In the genomic region with DNA sequence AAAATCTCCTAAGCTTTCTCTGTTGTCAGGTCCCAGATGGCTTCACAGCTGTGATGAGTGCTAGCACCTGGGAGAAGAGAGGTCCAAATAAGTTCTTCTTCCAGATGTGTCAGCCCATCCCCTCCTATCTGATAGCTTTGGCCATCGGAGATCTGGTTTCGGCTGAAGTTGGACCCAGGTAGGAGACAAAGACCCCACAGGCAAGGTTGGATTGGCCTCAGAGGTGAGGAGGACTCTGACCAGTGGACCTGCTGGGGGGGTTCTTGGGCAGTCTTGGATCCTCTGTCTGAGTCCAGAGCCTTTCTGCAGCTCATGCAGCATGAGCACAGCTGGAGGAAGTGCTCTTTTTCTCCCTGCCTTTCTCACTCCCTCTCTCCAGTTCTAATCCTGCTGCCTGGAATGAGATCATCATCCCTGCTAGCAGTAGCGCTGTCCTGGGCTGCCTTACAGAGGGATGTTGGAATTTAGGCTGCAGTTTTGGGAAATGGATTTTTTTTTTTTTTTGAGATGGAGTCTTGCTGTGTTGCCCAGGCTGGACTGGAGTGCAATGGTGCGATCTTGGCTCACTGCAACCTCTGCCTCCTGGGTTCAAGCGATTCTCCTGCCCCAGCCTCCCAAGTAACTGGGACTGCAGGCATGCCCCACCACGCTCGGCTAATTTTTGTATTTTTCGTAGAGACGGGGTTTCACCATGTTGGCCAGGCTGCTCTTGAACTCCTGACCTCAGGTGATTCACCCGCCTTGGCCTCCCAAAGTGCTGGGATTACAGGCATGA, we compare ENCODE assay signal across 22 cellular contexts. TPM values are rescaled to one million over a fixed set of nuclear protein-coding genes. Genes with fewer than 3 reads are reported as not detected.
DNase-seq lines count a peak whose midpoint lies in the region; ATAC-seq, FAIRE-seq and TF ChIP-seq lines count a peak whose summit lies in the region.
"Had no signal": no experiment of that assay in that cellular context is flagged by ENCODE, and none has a peak within 500 bp of the region (broad histone marks: within the 10 kb centered on the region; RNA-seq: fewer than 3 reads in every experiment).

No MANE protein-coding gene starts in this region.

- H2BK15ac ChIP-seq in IMR-90 (ENCODE audit: low read depth, low read length): no peak overlapping the region

- 100% methylated on average over 2 of the region's 10 CpGs; no CpG with 5 or more reads in 1 of the 2 experiments for WGBS in IMR-90 (ENCODE audit: extremely low coverage in 2 of 2, insufficient read length in 1 of 2), 2 experiments
- 92% methylated on average over 10 of the region's 10 CpGs for WGBS in K562 (ENCODE audit: insufficient coverage, low coverage, missing lambda C conversion rate)
- 91 to 95% (median 93%) methylated on average over 10 of the region's 10 CpGs for WGBS in spleen, 5 donors

- dilution Hi-C loops in IMR-90 (cut with HindIII; ENCODE audit: low sequenced_read_pairs, unreplicated experiment): no loop called here

- H3K79me1 ChIP-seq in IMR-90 (ENCODE audit: low read depth in 1 of 2, low read length in 2 of 2): peaks cover 19 to 44% of the 10 kb centered on the region in 2 experiments

- no peak overlapping the region for H2BK5ac ChIP-seq in IMR-90 (ENCODE audit: low read depth, low read length, poor library complexity, severe bottlenecking)

- no peak overlapping the region for H3K9ac ChIP-seq in IMR-90 (ENCODE audit: low read depth, low read length)
- peak overlapping the region in 1 of 2 experiments; percentile 43; a peak in 1 of 4 replicates for H3K9ac ChIP-seq in K562 (ENCODE audit: insufficient read depth in 1 of 2, low read depth in 2 of 2, low read length in 2 of 2)

- H3K4me3 Mint-ChIP-seq in activated CD8-positive, alpha-beta memory T cell treated with anti-CD3 and anti-CD28 coated beads, Interleukin-2, amount 10 ng/mL, durations not matched to agents 7 days and 5 days: no peak overlapping the region
- H3K4me3 Mint-ChIP-seq: CD4-positive, alpha-beta memory T cell had no signal

- H3K9me3 ChIP-seq in IMR-90 (ENCODE audit: control insufficient read depth, insufficient read depth, low read length) (no peaks in the 10 kb centered on the region), K562 (replicated peaks; ENCODE audit: control insufficient read depth, insufficient read depth, low read depth, low read length) (no peaks in the 10 kb centered on the region), spleen (no peaks in the 10 kb centered on the region)
- H3K9me3 ChIP-seq: Caco-2, MG63, SJSA1 had no signal

- FAIRE-seq in K562 (lab: Jason Lieb, UNC): no peak
- no peak for FAIRE-seq in GM12892 (lab: Jason Lieb, UNC)
- FAIRE-seq: H54 had no signal

- H3K27me3 Mint-ChIP-seq in activated CD8-positive, alpha-beta memory T cell treated with anti-CD3 and anti-CD28 coated beads, Interleukin-2, amount 10 ng/mL, durations not matched to agents 7 days and 5 days: no peaks in the 10 kb centered on the region
- H3K27me3 Mint-ChIP-seq: CD4-positive, alpha-beta memory T cell had no signal

- BruUV-seq in IMR-90 (replicated peaks; lab: Mats Ljungman, UMichigan) (no TSS peak), K562 (replicated peaks; lab: Mats Ljungman, UMichigan) (no TSS peak)

- no peak overlapping the region for H3K56ac ChIP-seq in IMR-90 (ENCODE audit: extremely low read depth, insufficient read depth, low read length)

- no peaks in the 10 kb centered on the region for H3K4me1 ChIP-seq in IMR-90 (ENCODE audit: control insufficient read depth, insufficient read depth, low read length)
- no peaks in the 10 kb centered on the region; a peak in 1 of 5 replicates for H3K4me1 ChIP-seq in K562 (replicated peaks in 1 of 2; ENCODE audit: control insufficient read depth in 2 of 2, insufficient read depth in 2 of 2, low read length in 2 of 2)
- H3K4me1 ChIP-seq in spleen: peaks cover 0 to 24% (median 10%) of the 10 kb centered on the region in 6 donors
- H3K4me1 ChIP-seq: SJSA1 had no signal

- peaks cover 24% of the 10 kb centered on the region for H3K79me2 ChIP-seq in K562 (ENCODE audit: control insufficient read depth, insufficient read depth, low read length)

- POLR2A ChIA-PET in IMR-90 (lab: Charles Lee; ENCODE audit: unreplicated experiment): no interaction called here
- POLR2A ChIA-PET in K562 (lab: Yijun Ruan, JAX): interaction anchor here (0.8 to 2.8 kb wide), 6 partner anchors 10 to 135 kb away, joined by 3 to 21 read pairs (median 4); no protein-coding TSS in a partner anchor

- no peak overlapping the region for H3K27ac ChIP-seq in IMR-90 (ENCODE audit: insufficient read depth, low read length)
- no peak overlapping the region for H3K27ac ChIP-seq in K562 (ENCODE audit: extremely low read depth, low read depth, low read length)
- peak overlapping the region in 3 of 8 donors; percentile 25 to 43 (median 39) for H3K27ac ChIP-seq in spleen
- H3K27ac ChIP-seq: SJSA1 had no signal

- TF ChIP-seq RAD21 in IMR-90 (IDR thresholded peaks at IDR 0.05; ENCODE audit: low read length): no peak
- TF ChIP-seq RAD21 in K562 (CRISPR knock-in tag; conservative IDR thresholded peaks at IDR 0.05 in 1 of 2, IDR thresholded peaks at IDR 0.05 in 1 of 2): no peak

- no peak overlapping the region for H3K27ac Mint-ChIP-seq in activated CD8-positive, alpha-beta memory T cell treated with anti-CD3 and anti-CD28 coated beads, Interleukin-2, amount 10 ng/mL, durations not matched to agents 7 days and 5 days
- H3K27ac Mint-ChIP-seq: CD4-positive, alpha-beta memory T cell had no signal

- H2BK120ac ChIP-seq in IMR-90 (ENCODE audit: low read depth, low read length): no peak overlapping the region

- H3K9me3 Mint-ChIP-seq in activated CD8-positive, alpha-beta memory T cell treated with anti-CD3 and anti-CD28 coated beads, Interleukin-2, amount 10 ng/mL, durations not matched to agents 7 days and 5 days (ENCODE audit: low read depth): no peaks in the 10 kb centered on the region

- TF ChIP-seq CTCF in IMR-90 (conservative IDR thresholded peaks at IDR 0.05; ENCODE audit: low read depth, low read length) (no peak), K562 (IDR thresholded peaks at IDR 0.05 in 2 of 3, conservative IDR thresholded peaks at IDR 0.05 in 1 of 3; ENCODE audit: insufficient read depth in 2 of 3, low read depth in 1 of 3, low read length in 3 of 3) (no peak), spleen (IDR thresholded peaks at IDR 0.05 in 8 of 11, conservative IDR thresholded peaks at IDR 0.05 in 3 of 11) (no peak)

- H3K4me2 ChIP-seq in IMR-90 (ENCODE audit: low read depth, low read length) (no peak overlapping the region), K562 (ENCODE audit: insufficient read depth, low read length) (no peak overlapping the region)

- no peak overlapping the region for H2AFZ ChIP-seq in IMR-90 (replicated peaks; ENCODE audit: low read length, poor library complexity)
- no peak overlapping the region for H2AFZ ChIP-seq in K562 (ENCODE audit: low read depth, low read length)

- no peak overlapping the region for H3K18ac ChIP-seq in IMR-90 (ENCODE audit: low read depth, low read length)

- intact Hi-C loops in IMR-90 (cut with micrococcal nuclease) (no loop called here), K562 (cut with micrococcal nuclease) (no loop called here), spleen (cut with DNase I; ENCODE audit: low total_unique reads) (no loop called here)

- no peak for DNase-seq in IMR-90
- DNase-seq in K562 (ENCODE audit: extremely low read depth in 1 of 4, low spot score in 3 of 4): peak in 1 of 4 experiments; percentile 7
- DNase-seq in spleen: peak; percentile 16
- DNase-seq in GM12892 (ENCODE audit: insufficient read length): no peak
- DNase-seq in activated CD8-positive, alpha-beta memory T cell treated with anti-CD3 and anti-CD28 coated beads, Interleukin-2, amount 10 ng/mL, durations not matched to agents 7 days and 5 days: no peak
- DNase-seq in NCI-H526 (lab: John Stamatoyannopoulos, UW): no peak
- DNase-seq: CD4-positive, alpha-beta memory T cell; DMS 273 treated with DMSO at 0.1 percent for 48 hours; DMS79 treated with DMSO at 0.1 percent for 48 hours; Kasumi-1; MG63; NCI-H1092; NCI-H1436; NCI-H2029; NCI-H226; NCI-H524; NCI-H82 had no signal

- TF ChIP-seq POLR2A in IMR-90 (IDR thresholded peaks at IDR 0.05; ENCODE audit: low read depth, low read length): no peak
- no peak for TF ChIP-seq POLR2A in K562 (conservative IDR thresholded peaks at IDR 0.05)
- TF ChIP-seq POLR2A in spleen (IDR thresholded peaks at IDR 0.05): no peak
- no peak for TF ChIP-seq POLR2A in GM12892 (IDR thresholded peaks at IDR 0.05; ENCODE audit: low read depth, low read length)

- TF ChIP-seq EP300 in K562 (IDR thresholded peaks at IDR 0.05; ENCODE audit: low read length): no peak

- H3K4ac ChIP-seq in IMR-90 (ENCODE audit: low read depth, low read length): no peak overlapping the region

- H3K36me3 ChIP-seq in IMR-90 (ENCODE audit: control insufficient read depth, insufficient read depth, low read length) (peaks cover 40% of the 10 kb centered on the region), K562 (ENCODE audit: control insufficient read depth, insufficient read depth, low read length) (peaks cover 77% of the 10 kb centered on the region), spleen (peaks cover 0 to 69% (median 49%) of the 10 kb centered on the region in 6 donors)

- H3K27me3 ChIP-seq in IMR-90 (ENCODE audit: control insufficient read depth, insufficient read depth, low read length): no peaks in the 10 kb centered on the region
- H3K27me3 ChIP-seq in K562 (ENCODE audit: control insufficient read depth in 2 of 2, insufficient read depth in 2 of 2, low read length in 2 of 2): no peaks in the 10 kb centered on the region
- no peaks in the 10 kb centered on the region for H3K27me3 ChIP-seq in spleen (replicated peaks in 1 of 7)
- H3K27me3 ChIP-seq: MG63, SJSA1 had no signal

- peaks cover under 1% of the 10 kb centered on the region for H3K4me1 Mint-ChIP-seq in activated CD8-positive, alpha-beta memory T cell treated with anti-CD3 and anti-CD28 coated beads, Interleukin-2, amount 10 ng/mL, durations not matched to agents 7 days and 5 days

- peaks cover 18% of the 10 kb centered on the region for H3K36me3 Mint-ChIP-seq in activated CD8-positive, alpha-beta memory T cell treated with anti-CD3 and anti-CD28 coated beads, Interleukin-2, amount 10 ng/mL, durations not matched to agents 7 days and 5 days

- no peak overlapping the region for H2AK5ac ChIP-seq in IMR-90 (ENCODE audit: low read depth, low read length)

- no peak overlapping the region for H3K14ac ChIP-seq in IMR-90 (replicated peaks; ENCODE audit: low read depth, low read length)

- ATAC-seq in IMR-90 (ENCODE audit: low read depth): 0 out of 2 replicates have a peak, but pooled peaks have one; percentile 24
- ATAC-seq in K562: no peak
- peak; percentile 7 for ATAC-seq in esophagus mucosa
- no peak for ATAC-seq in activated CD8-positive, alpha-beta memory T cell treated with anti-CD3 and anti-CD28 coated beads, Interleukin-2, amount 10 ng/mL, durations not matched to agents 7 days and 5 days
- ATAC-seq: Panc1 had no signal

- no peak overlapping the region for H4K91ac ChIP-seq in IMR-90 (ENCODE audit: insufficient read depth, low read depth, low read length)

- no peak overlapping the region for H2BK20ac ChIP-seq in IMR-90 (ENCODE audit: low read depth, low read length)

- H4K20me1 ChIP-seq in IMR-90 (ENCODE audit: insufficient read depth, low read length) (no peaks in the 10 kb centered on the region; the same call in 1 of the 2 replicates), K562 (replicated peaks; ENCODE audit: control insufficient read depth, insufficient read depth, low read length) (peaks cover 11% of the 10 kb centered on the region)

- H2AK9ac ChIP-seq in IMR-90 (replicated peaks; ENCODE audit: low read depth, low read length, poor library complexity): no peak overlapping the region

- H3K23ac ChIP-seq in IMR-90 (ENCODE audit: low read depth, low read length): no peak overlapping the region

- H3K9me1 ChIP-seq in IMR-90 (ENCODE audit: insufficient read depth, low read length) (peaks cover 9% of the 10 kb centered on the region; the same call in 1 of the 2 replicates), K562 (ENCODE audit: control insufficient read depth, insufficient read depth, low read length) (no peaks in the 10 kb centered on the region)

- H3K4me3 ChIP-seq in IMR-90 (ENCODE audit: insufficient read depth, low read depth, low read length) (no peak overlapping the region), K562 (no peak overlapping the region), spleen (no peak overlapping the region)
- H3K4me3 ChIP-seq: MG63, SJSA1 had no signal

- H4K8ac ChIP-seq in IMR-90 (ENCODE audit: low read depth in 2 of 2, low read length in 2 of 2): no peak overlapping the region

- CTCF ChIA-PET in IMR-90 (lab: Yijun Ruan, JAX): no interaction called here
- CTCF ChIA-PET in K562 (lab: Yijun Ruan, JAX; ENCODE audit: low intra/inter-chr PET ratio): no interaction called here
- CTCF ChIA-PET in activated CD8-positive, alpha-beta memory T cell treated with anti-CD3 and anti-CD28 coated beads, Interleukin-2, amount 10 ng/mL, durations not matched to agents 7 days and 5 days (lab: Charles Lee): interaction anchor here (9.1 kb wide), 1 partner anchor 9 kb away, joined by 48 read pairs; no protein-coding TSS in a partner anchor

- no peak overlapping the region for H4K5ac ChIP-seq in IMR-90 (ENCODE audit: low read depth, low read length)

- in situ Hi-C loops in IMR-90 (cut with MboI; ENCODE audit: low sequenced_read_pairs) (no loop called here), K562 (cut with MboI) (no loop called here)

RNA-seq across cellular contexts. Expression of a gene that starts 7.1 kb away (rescaled TPM):
- total RNA-seq in IMR-90 (2012; rRNA removed) (39.7 and 49.8 TPM in 2 replicates), K562 (2014; rRNA removed) (64.4 and 76.9 TPM in 2 replicates), K562 (2014; rRNA removed; fragmentation: Illumina TruSeq; extraction: Trizol) (51.4 and 56.3 TPM in 2 replicates), K562 (2015; rRNA removed; fragmentation: Illumina TruSeq; extraction: Trizol) (61.6 and 63.4 TPM in 2 replicates), K562 (2021) (85.1 and 85.9 TPM in 2 replicates), esophagus mucosa (89.6 TPM), spleen (10 to 100 TPM; 44.6 to 69.0 (median 62.6) TPM)
- polyA plus RNA-seq in IMR-90 (2012; rRNA removed) (57.3 and 75.4 TPM in 2 replicates), K562 (2011; rRNA removed) (47.7 and 102 TPM in 2 replicates), K562 (2014; fragmentation: Illumina TruSeq; extraction: Trizol) (119 and 131 TPM in 2 replicates), K562 (2014; fragmentation: Nextera tagmentation; extraction: Ambion mirVana) (10 to 100 TPM; 27.5 to 35.1 TPM), K562 (2014; rRNA removed) (63.5 and 70.8 TPM in 2 replicates), spleen (10 to 100 TPM; 24.8 to 46.2 (median 42.0) TPM)
- 51.9 and 58.2 TPM in 2 replicates for polyA plus RNA-seq in IMR-90 (2012; cell fraction: cytosol; rRNA removed)
- 61.4 and 80.2 TPM in 2 replicates for polyA plus RNA-seq in IMR-90 (2012; cell fraction: nucleus; rRNA removed; ENCODE audit: low replicate concordance)
- total RNA-seq in K562 (2011; cell fraction: chromatin; rRNA removed; ENCODE audit: low replicate concordance): 80.9 and 81.4 TPM in 2 replicates
- total RNA-seq in K562 (2011; cell fraction: nucleolus; rRNA removed): 51.8 and 56.9 TPM in 2 replicates
- total RNA-seq in K562 (2011; cell fraction: nucleoplasm; rRNA removed): 46.3 and 49.2 TPM in 2 replicates
- polyA plus RNA-seq in K562 (2011; cell fraction: cytosol; rRNA removed): 51.2 and 51.7 TPM in 2 replicates
- polyA plus RNA-seq in K562 (2011; cell fraction: nucleus; rRNA removed): 83.3 and 107 TPM in 2 replicates
- 97.9 and 111 TPM in 2 replicates for polyA plus RNA-seq in K562 (2012)
- 40.3 and 59.5 TPM in 2 replicates for polyA minus RNA-seq in K562 (2011; rRNA and poly(A)+ RNA removed)
- polyA minus RNA-seq in K562 (2011; cell fraction: cytosol; rRNA and poly(A)+ RNA removed): 46.6 and 57.6 TPM in 2 replicates
- polyA minus RNA-seq in K562 (2011; cell fraction: nucleus; rRNA and poly(A)+ RNA removed): 16.6 and 28.9 TPM in 2 replicates
- polyA plus RNA-seq in GM12892 (2012; ENCODE audit: missing spikeins): 41.6 TPM
- 10 to 100 TPM; 38.3 to 40.4 TPM for total RNA-seq in activated CD8-positive, alpha-beta memory T cell treated with anti-CD3 and anti-CD28 coated beads, Interleukin-2, amount 10 ng/mL, durations not matched to agents 7 days and 5 days

RNA-seq across cellular contexts. Expression of a gene that starts 20.8 kb away (rescaled TPM):
- under 0.01 TPM in 1 of 2 replicates, not detected in the other for total RNA-seq in IMR-90 (2012; rRNA removed)
- 0.19 and 0.38 TPM in 2 replicates for polyA plus RNA-seq in IMR-90 (2012; rRNA removed)
- 0.02 and 0.11 TPM in 2 replicates for polyA plus RNA-seq in IMR-90 (2012; cell fraction: cytosol; rRNA removed)
- polyA plus RNA-seq in IMR-90 (2012; cell fraction: nucleus; rRNA removed; ENCODE audit: low replicate concordance): 1.3 and 7.4 TPM in 2 replicates
- total RNA-seq in K562 (2011; cell fraction: chromatin; rRNA removed; ENCODE audit: low replicate concordance): 1.2 and 3.1 TPM in 2 replicates
- total RNA-seq in K562 (2011; cell fraction: nucleolus; rRNA removed): 1.8 and 2.3 TPM in 2 replicates
- total RNA-seq in K562 (2011; cell fraction: nucleoplasm; rRNA removed): 0.73 and 1.3 TPM in 2 replicates
- 0.16 TPM in 1 of 2 replicates, not detected in the other for total RNA-seq in K562 (2014; rRNA removed)
- total RNA-seq in K562 (2014; rRNA removed; fragmentation: Illumina TruSeq; extraction: Trizol): 0.07 TPM in 1 of 2 replicates, not detected in the other
- 0.07 and 0.15 TPM in 2 replicates for total RNA-seq in K562 (2015; rRNA removed; fragmentation: Illumina TruSeq; extraction: Trizol)
- 0.63 and 1.2 TPM in 2 replicates for total RNA-seq in K562 (2021)
- polyA plus RNA-seq in K562 (2011; rRNA removed): 0.47 and 0.87 TPM in 2 replicates
- polyA plus RNA-seq in K562 (2011; cell fraction: cytosol; rRNA removed): 0.94 and 1.2 TPM in 2 replicates
- polyA plus RNA-seq in K562 (2011; cell fraction: nucleus; rRNA removed): 1.6 and 2.7 TPM in 2 replicates
- polyA plus RNA-seq in K562 (2012): 0.35 and 1.9 TPM in 2 replicates
- 0.15 TPM in 1 of 2 replicates, not detected in the other for polyA plus RNA-seq in K562 (2014; fragmentation: Illumina TruSeq; extraction: Trizol)
- not detected for polyA plus RNA-seq in K562 (2014; fragmentation: Nextera tagmentation; extraction: Ambion mirVana)
- polyA plus RNA-seq in K562 (2014; rRNA removed): 0.03 TPM in 1 of 2 replicates, not detected in the other
- 0.21 and 0.54 TPM in 2 replicates for polyA minus RNA-seq in K562 (2011; rRNA and poly(A)+ RNA removed)
- polyA minus RNA-seq in K562 (2011; cell fraction: cytosol; rRNA and poly(A)+ RNA removed): 0.67 TPM in 1 of 2 replicates, not detected in the other
- 0.94 and 1.00 TPM in 2 replicates for polyA minus RNA-seq in K562 (2011; cell fraction: nucleus; rRNA and poly(A)+ RNA removed)
- total RNA-seq in esophagus mucosa: 391 TPM
- 1 to 10 TPM in 4 of 7 donors, under 1 TPM in 3; 0.43 to 2.9 (median 1.2) TPM for total RNA-seq in spleen
- 1 to 10 TPM in 1 of 3 donors, under 1 TPM in 2; 0.24 to 3.4 (median 0.96) TPM for polyA plus RNA-seq in spleen
- 0.47 TPM for polyA plus RNA-seq in GM12892 (2012; ENCODE audit: missing spikeins)
- total RNA-seq in activated CD8-positive, alpha-beta memory T cell treated with anti-CD3 and anti-CD28 coated beads, Interleukin-2, amount 10 ng/mL, durations not matched to agents 7 days and 5 days: under 1 TPM; 0.16 to 0.79 TPM

RNA-seq across cellular contexts. Expression of a gene that starts 34.2 kb away (rescaled TPM):
- total RNA-seq in IMR-90 (2012; rRNA removed) (87.3 and 114 TPM in 2 replicates), K562 (2014; rRNA removed) (116 and 131 TPM in 2 replicates), K562 (2014; rRNA removed; fragmentation: Illumina TruSeq; extraction: Trizol) (226 and 256 TPM in 2 replicates), K562 (2015; rRNA removed; fragmentation: Illumina TruSeq; extraction: Trizol) (158 and 173 TPM in 2 replicates), K562 (2021) (179 and 180 TPM in 2 replicates), esophagus mucosa (36.3 TPM), spleen (10 to 100 TPM; 20.8 to 31.7 (median 28.1) TPM)
- polyA plus RNA-seq in IMR-90 (2012; rRNA removed) (66.4 and 80.4 TPM in 2 replicates), K562 (2011; rRNA removed) (197 and 262 TPM in 2 replicates), K562 (2014; fragmentation: Illumina TruSeq; extraction: Trizol) (146 and 154 TPM in 2 replicates), K562 (2014; fragmentation: Nextera tagmentation; extraction: Ambion mirVana) (100 to 1,000 TPM; 676 to 744 TPM), K562 (2014; rRNA removed) (155 and 178 TPM in 2 replicates), spleen (10 to 100 TPM; 30.1 to 38.3 (median 30.6) TPM)
- 12.3 and 24.1 TPM in 2 replicates for polyA plus RNA-seq in IMR-90 (2012; cell fraction: cytosol; rRNA removed)
- 11.6 and 52.0 TPM in 2 replicates for polyA plus RNA-seq in IMR-90 (2012; cell fraction: nucleus; rRNA removed; ENCODE audit: low replicate concordance)
- total RNA-seq in K562 (2011; cell fraction: chromatin; rRNA removed; ENCODE audit: low replicate concordance): 89.8 and 171 TPM in 2 replicates
- 62.5 and 62.7 TPM in 2 replicates for total RNA-seq in K562 (2011; cell fraction: nucleolus; rRNA removed)
- 108 and 147 TPM in 2 replicates for total RNA-seq in K562 (2011; cell fraction: nucleoplasm; rRNA removed)
- polyA plus RNA-seq in K562 (2011; cell fraction: cytosol; rRNA removed): 61.6 and 97.5 TPM in 2 replicates
- 58.4 and 74.7 TPM in 2 replicates for polyA plus RNA-seq in K562 (2011; cell fraction: nucleus; rRNA removed)
- polyA plus RNA-seq in K562 (2012): 85.8 and 148 TPM in 2 replicates
- polyA minus RNA-seq in K562 (2011; rRNA and poly(A)+ RNA removed): 94.8 and 116 TPM in 2 replicates
- polyA minus RNA-seq in K562 (2011; cell fraction: cytosol; rRNA and poly(A)+ RNA removed): 31.9 and 42.0 TPM in 2 replicates
- 29.8 and 43.9 TPM in 2 replicates for polyA minus RNA-seq in K562 (2011; cell fraction: nucleus; rRNA and poly(A)+ RNA removed)
- 77.1 TPM for polyA plus RNA-seq in GM12892 (2012; ENCODE audit: missing spikeins)
- total RNA-seq in activated CD8-positive, alpha-beta memory T cell treated with anti-CD3 and anti-CD28 coated beads, Interleukin-2, amount 10 ng/mL, durations not matched to agents 7 days and 5 days: 10 to 100 TPM; 43.0 to 68.7 TPM

RNA-seq across cellular contexts. Expression of a gene that starts 43.2 kb away (rescaled TPM):
- total RNA-seq in IMR-90 (2012; rRNA removed) (44.4 and 53.2 TPM in 2 replicates), K562 (2014; rRNA removed) (0.54 and 0.69 TPM in 2 replicates), K562 (2014; rRNA removed; fragmentation: Illumina TruSeq; extraction: Trizol) (0.16 and 0.22 TPM in 2 replicates), K562 (2015; rRNA removed; fragmentation: Illumina TruSeq; extraction: Trizol) (0.15 and 0.22 TPM in 2 replicates), K562 (2021) (0.42 and 0.54 TPM in 2 replicates), esophagus mucosa (4.1 TPM), spleen (10 to 100 TPM; 10.2 to 21.0 (median 12.5) TPM)
- polyA plus RNA-seq in IMR-90 (2012; rRNA removed) (48.6 and 51.7 TPM in 2 replicates), K562 (2011; rRNA removed) (0.28 and 0.43 TPM in 2 replicates), K562 (2014; fragmentation: Illumina TruSeq; extraction: Trizol) (0.40 and 0.45 TPM in 2 replicates), K562 (2014; fragmentation: Nextera tagmentation; extraction: Ambion mirVana) (under 1 TPM in 1 of 2 experiments, not detected in 1; 0.03 TPM), K562 (2014; rRNA removed) (0.33 and 0.39 TPM in 2 replicates), spleen (10 to 100 TPM in 1 of 3 donors, 1 to 10 TPM in 2; 4.2 to 11.5 (median 7.6) TPM)
- 25.9 and 44.1 TPM in 2 replicates for polyA plus RNA-seq in IMR-90 (2012; cell fraction: cytosol; rRNA removed)
- 52.3 and 60.1 TPM in 2 replicates for polyA plus RNA-seq in IMR-90 (2012; cell fraction: nucleus; rRNA removed; ENCODE audit: low replicate concordance)
- total RNA-seq in K562 (2011; cell fraction: chromatin; rRNA removed; ENCODE audit: low replicate concordance): 0.65 and 1.6 TPM in 2 replicates
- 1.4 and 1.7 TPM in 2 replicates for total RNA-seq in K562 (2011; cell fraction: nucleolus; rRNA removed)
- total RNA-seq in K562 (2011; cell fraction: nucleoplasm; rRNA removed): 0.92 and 1.5 TPM in 2 replicates
- polyA plus RNA-seq in K562 (2011; cell fraction: cytosol; rRNA removed): 0.24 and 0.48 TPM in 2 replicates
- polyA plus RNA-seq in K562 (2011; cell fraction: nucleus; rRNA removed): 0.65 and 1.5 TPM in 2 replicates
- polyA plus RNA-seq in K562 (2012): 0.33 and 0.69 TPM in 2 replicates
- 0.27 and 0.60 TPM in 2 replicates for polyA minus RNA-seq in K562 (2011; rRNA and poly(A)+ RNA removed)
- polyA minus RNA-seq in K562 (2011; cell fraction: cytosol; rRNA and poly(A)+ RNA removed): 0.38 TPM in 1 of 2 replicates, not detected in the other
- polyA minus RNA-seq in K562 (2011; cell fraction: nucleus; rRNA and poly(A)+ RNA removed): 0.56 and 0.81 TPM in 2 replicates
- polyA plus RNA-seq in GM12892 (2012; ENCODE audit: missing spikeins): not detected
- not detected for total RNA-seq in activated CD8-positive, alpha-beta memory T cell treated with anti-CD3 and anti-CD28 coated beads, Interleukin-2, amount 10 ng/mL, durations not matched to agents 7 days and 5 days
- total RNA-seq: CD4-positive, alpha-beta memory T cell had no signal
- polyA plus RNA-seq: CD4-positive, alpha-beta memory T cell had no signal

Comparison
In these comparisons a context has a peak if more than half of its experiments do, and no peak if none do; other contexts are left out.
1. ATAC-seq: peak in IMR-90 (single experiment) and esophagus mucosa (single experiment); none in K562 (single experiment) and activated CD8-positive, alpha-beta memory T cell treated with anti-CD3 and anti-CD28 coated beads, Interleukin-2, amount 10 ng/mL, durations not matched to agents 7 days and 5 days (single experiment).
2. RNA of a gene that starts 20.8 kb away (total RNA-seq): 391 TPM in esophagus mucosa (single experiment); 0.43 to 2.9 TPM in spleen, 0.16 to 0.79 TPM in activated CD8-positive, alpha-beta memory T cell treated with anti-CD3 and anti-CD28 coated beads, Interleukin-2, amount 10 ng/mL, durations not matched to agents 7 days and 5 days, 0.07 to 3.1 TPM in K562 and under 0.01 TPM in IMR-90; every median in the first group is over 10 times any median in the second.